In genomic region chr13:76882431-76882830, GRCh38 we compare ENCODE assay signal across 10 cellular contexts. TPM values are rescaled to one million over a fixed set of nuclear protein-coding genes. Genes with fewer than 3 reads are reported as not detected.
DNase-seq lines count a peak whose midpoint lies in the region; ATAC-seq and TF ChIP-seq lines count a peak whose summit lies in the region.
"Had no signal": no experiment of that assay in that cellular context is flagged by ENCODE, and none has a peak within 500 bp of the region (broad histone marks: within the 10 kb centered on the region; RNA-seq: fewer than 3 reads in every experiment).

No MANE protein-coding gene starts in this region.

- H3K9ac ChIP-seq in BLaER1 (no peak overlapping the region), H9 (ENCODE audit: extremely low read depth, insufficient read length, low read length) (no peak overlapping the region)

- no peak overlapping the region for H3K18ac ChIP-seq in H9 (ENCODE audit: insufficient read length, low read depth, low read length)

- H3K27me3 ChIP-seq in BLaER1 (no peaks in the 10 kb centered on the region), muscle layer of duodenum (ENCODE audit: low read depth, low read length) (no peaks in the 10 kb centered on the region), H9 (ENCODE audit: insufficient read depth, low read length) (peaks cover 17% of the 10 kb centered on the region; the same call in 1 of the 2 replicates)
- H3K27me3 ChIP-seq: adrenal gland had no signal

- H3K9me3 ChIP-seq in BLaER1 (no peaks in the 10 kb centered on the region), muscle layer of duodenum (ENCODE audit: control insufficient read depth in 1 of 2, low read length in 2 of 2) (no peaks in the 10 kb centered on the region), H9 (ENCODE audit: control insufficient read depth, low read depth, low read length) (no peaks in the 10 kb centered on the region)
- H3K9me3 ChIP-seq: adrenal gland had no signal

- H3K56ac ChIP-seq in H9 (ENCODE audit: insufficient read length, low read depth, low read length), result no peak overlapping the region

- DNase-seq in MV-4-11 (lab: John Stamatoyannopoulos, UW) (peak; percentile 96), dedifferentiated amniotic fluid mesenchymal stem cell (ENCODE audit: extremely low spot score) (peak; percentile 36), H9 (no peak), amniotic stem cell (lab: John Stamatoyannopoulos, UW) (no peak)
- no peak for DNase-seq in activated CD4-positive, alpha-beta T cell treated with anti-CD3 and anti-CD28 coated beads for 36 hours
- DNase-seq: stimulated activated CD4-positive, alpha-beta T cell treated with anti-CD3 and anti-CD28 coated beads, Interleukin-15, amount 100 ng/mL, for 24 hours had no signal

- intact Hi-C loops in activated CD4-positive, alpha-beta T cell treated with anti-CD3 and anti-CD28 coated beads for 36 hours (cut with DNase I, micrococcal nuclease), result loop anchor here (5.0 to 10.0 kb wide), 2 partner anchors 55 to 1398 kb away; partner anchors contain the start of gene TBC1D4 (in 1 of the 2)

- no CpG with 5 or more reads among the region's 4 CpGs for WGBS in H9 (ENCODE audit: extremely low coverage, insufficient read length, low lambda C conversion rate)

- peaks cover 21% of the 10 kb centered on the region for H3K23me2 ChIP-seq in H9 (ENCODE audit: insufficient read length, low read depth, low read length, poor library complexity, severe bottlenecking)

- no peaks in the 10 kb centered on the region for H3K79me2 ChIP-seq in H9 (ENCODE audit: insufficient read depth, low read length)

- TF ChIP-seq CTCF in H9 (conservative IDR thresholded peaks at IDR 0.05), result no peak

- no peak overlapping the region for H2BK120ac ChIP-seq in H9 (ENCODE audit: low read depth, low read length, poor library complexity, severe bottlenecking)

- no peak overlapping the region for H3K27ac Mint-ChIP-seq in activated CD4-positive, alpha-beta T cell treated with anti-CD3 and anti-CD28 coated beads for 36 hours
- no peak overlapping the region for H3K27ac Mint-ChIP-seq in H9

- H3K27ac ChIP-seq in BLaER1 (no peak overlapping the region), muscle layer of duodenum (ENCODE audit: low read length) (peak overlapping the region; percentile 82), H9 (ENCODE audit: insufficient read length, low read depth, low read length) (no peak overlapping the region)

- H3K4me2 ChIP-seq in BLaER1, result peak overlapping the region; percentile 58
- H3K4me2 ChIP-seq in H9 (ENCODE audit: insufficient read depth, insufficient read length, low read length), result no peak overlapping the region

- H3K4me1 ChIP-seq in BLaER1 (peaks cover 48% of the 10 kb centered on the region), muscle layer of duodenum (ENCODE audit: control insufficient read depth in 1 of 2, insufficient read depth in 2 of 2, low read length in 2 of 2) (peaks cover 6 to 19% of the 10 kb centered on the region in 2 donors), H9 (ENCODE audit: insufficient read depth, low read length) (no peaks in the 10 kb centered on the region)

- H2AK5ac ChIP-seq in H9 (ENCODE audit: insufficient read length, low read length), result no peak overlapping the region

- no peak overlapping the region for H4K91ac ChIP-seq in H9 (ENCODE audit: insufficient read length, low read depth, low read length)

- H2BK20ac ChIP-seq in H9 (ENCODE audit: low read depth, low read length, poor library complexity, severe bottlenecking), result no peak overlapping the region

- H3K36me3 ChIP-seq in BLaER1, result no peaks in the 10 kb centered on the region
- no peaks in the 10 kb centered on the region for H3K36me3 ChIP-seq in muscle layer of duodenum (ENCODE audit: control insufficient read depth in 1 of 2, insufficient read depth in 2 of 2, low read length in 2 of 2)
- H3K36me3 ChIP-seq: adrenal gland had no signal

- POLR2A ChIA-PET in activated CD4-positive, alpha-beta T cell treated with anti-CD3 and anti-CD28 coated beads for 36 hours (lab: Charles Lee), result no interaction called here

- no peaks in the 10 kb centered on the region for H3K9me3 Mint-ChIP-seq in activated CD4-positive, alpha-beta T cell treated with anti-CD3 and anti-CD28 coated beads for 36 hours (ENCODE audit: low read depth)
- H3K9me3 Mint-ChIP-seq in H9, result peaks cover 0 to 3% of the 10 kb centered on the region in 2 experiments; a peak in 1 of 5 replicates

- H2BK15ac ChIP-seq in H9 (ENCODE audit: low read depth, low read length), result no peak overlapping the region

- no peak overlapping the region for H3K23ac ChIP-seq in H9 (ENCODE audit: insufficient read length, low read depth, low read length)

- no peaks in the 10 kb centered on the region for H4K20me1 ChIP-seq in BLaER1
- no peaks in the 10 kb centered on the region for H4K20me1 ChIP-seq in H9 (ENCODE audit: control insufficient read depth, insufficient read depth, insufficient read length)

- H3K27me3 Mint-ChIP-seq in activated CD4-positive, alpha-beta T cell treated with anti-CD3 and anti-CD28 coated beads for 36 hours, result peaks cover 2% of the 10 kb centered on the region
- H3K27me3 Mint-ChIP-seq in H9 (ENCODE audit: low read depth), result peaks cover 29% of the 10 kb centered on the region

- H4K8ac ChIP-seq in H9 (replicated peaks; ENCODE audit: insufficient read length, low read depth, low read length), result no peak overlapping the region

- CTCF ChIA-PET in activated CD4-positive, alpha-beta T cell treated with anti-CD3 and anti-CD28 coated beads for 36 hours (lab: Charles Lee), result interaction anchor here (1.3 kb wide), 1 partner anchor 22 kb away, joined by 4 read pairs; no protein-coding TSS in a partner anchor

- H2AFZ ChIP-seq in H9 (ENCODE audit: low read length), result no peak overlapping the region

- no peak overlapping the region for H3K4ac ChIP-seq in H9 (ENCODE audit: low read depth, low read length)

- no peak overlapping the region for H4K5ac ChIP-seq in H9 (ENCODE audit: insufficient read length, low read depth, low read length)

- no peak overlapping the region for H3K4me3 Mint-ChIP-seq in activated CD4-positive, alpha-beta T cell treated with anti-CD3 and anti-CD28 coated beads for 36 hours
- H3K4me3 Mint-ChIP-seq in H9, result no peak overlapping the region

- ATAC-seq in activated CD4-positive, alpha-beta T cell treated with anti-CD3 and anti-CD28 coated beads for 36 hours, result no peak
- ATAC-seq in GM18861 (IDR thresholded peaks at IDR 0.05; ENCODE audit: unreplicated experiment), result no peak

- no peaks in the 10 kb centered on the region for H3K79me1 ChIP-seq in H9 (ENCODE audit: insufficient read depth, low read depth, low read length, poor library complexity, severe bottlenecking)

- H3T11ph ChIP-seq in H9 (ENCODE audit: low read length), result no peak overlapping the region

- H3K4me3 ChIP-seq in BLaER1 (no peak overlapping the region), muscle layer of duodenum (ENCODE audit: low read depth in 1 of 2, low read length in 2 of 2) (peak overlapping the region; percentile 59 to 88)

- H2BK5ac ChIP-seq in H9 (ENCODE audit: insufficient read length, low read length), result no peak overlapping the region

- no peak overlapping the region for H2BK12ac ChIP-seq in H9 (ENCODE audit: insufficient read length, low read depth, low read length)

- no peak overlapping the region for H3K14ac ChIP-seq in H9 (ENCODE audit: insufficient read depth, low read length)

- peaks cover 48% of the 10 kb centered on the region for H3K4me1 Mint-ChIP-seq in activated CD4-positive, alpha-beta T cell treated with anti-CD3 and anti-CD28 coated beads for 36 hours
- H3K4me1 Mint-ChIP-seq in H9, result peaks cover 16 to 19% of the 10 kb centered on the region in 2 experiments

- no peaks in the 10 kb centered on the region for H3K36me3 Mint-ChIP-seq in activated CD4-positive, alpha-beta T cell treated with anti-CD3 and anti-CD28 coated beads for 36 hours (ENCODE audit: low read depth)
- H3K36me3 Mint-ChIP-seq in H9 (ENCODE audit: insufficient read depth in 1 of 3, low read depth in 3 of 3), result peaks cover 0 to 2% (median 0%) of the 10 kb centered on the region in 3 experiments; a peak in 2 of 7 replicates

RNA-seq across cellular contexts. Expression of gene KCTD12, which starts 3.8 kb away (rescaled TPM):
- 10 to 100 TPM in 1 of 2 experiments, 1 to 10 TPM in 1; 9.9 to 11.1 TPM for total RNA-seq in activated CD4-positive, alpha-beta T cell treated with anti-CD3 and anti-CD28 coated beads for 36 hours
- 3.4 and 3.8 TPM in 2 replicates for total RNA-seq in H9 (2021)

Comparison
In these comparisons a context has a peak if more than half of its experiments do, and no peak if none do; other contexts are left out.
1. DNase-seq: peak in MV-4-11 (single experiment) and dedifferentiated amniotic fluid mesenchymal stem cell (single experiment); none in activated CD4-positive, alpha-beta T cell treated with anti-CD3 and anti-CD28 coated beads for 36 hours (single experiment), H9 (single experiment) and amniotic stem cell (single experiment).